Comparison of ENCODE assay signal across 35 cellular contexts in genomic region chr17:31366088-31366487, GRCh38. TPM values are rescaled to one million over a fixed set of nuclear protein-coding genes. Genes with fewer than 3 reads are reported as not detected.
"Had no signal": no experiment of that assay in that cellular context is flagged by ENCODE, and none has a peak within 500 bp of the region (broad histone marks: within the 10 kb centered on the region; RNA-seq: fewer than 3 reads in every experiment).

No MANE protein-coding gene starts in this region.

- H3K4me1 ChIP-seq: ascending aorta, body of pancreas, breast epithelium had no signal

- H3K27me3 ChIP-seq: adrenal gland, ascending aorta, body of pancreas, brain microvascular endothelial cell, breast epithelium, cardiac muscle cell had no signal

- ATAC-seq: activated naive CD4-positive, alpha-beta T cell treated with anti-CD3 and anti-CD28 coated beads, Interleukin-2, amount 50 U/mL, for 72 hours; activated naive CD8-positive, alpha-beta T cell treated with anti-CD3 and anti-CD28 coated beads, Interleukin-2, amount 50 U/mL, for 24 hours; activated T-cell treated with anti-CD3 and anti-CD28 coated beads, Interleukin-2, amount 50 U/mL, for 4 hours; activated T-cell treated with anti-CD3 and anti-CD28 coated beads, Interleukin-2, amount 50 U/mL, for 72 hours; activated T-helper 17 cell treated with anti-CD3 and anti-CD28 coated beads, Interleukin-2, amount 50 U/mL, for 72 hours; body of pancreas had no signal

- H3K27ac ChIP-seq: adrenal gland, ascending aorta, body of pancreas, brain microvascular endothelial cell, breast epithelium, cardiac muscle cell had no signal

- H3K36me3 ChIP-seq: breast epithelium had no signal

- H3K9me3 ChIP-seq: adrenal gland, ascending aorta, body of pancreas, breast epithelium had no signal

- FAIRE-seq: astrocyte, bronchial epithelial cell had no signal

- DNase-seq: activated effector memory CD4-positive, alpha-beta T cell treated with anti-CD3 and anti-CD28 coated beads, Interleukin-2, amount 50 U/mL, for 16 hours; activated effector memory CD4-positive, alpha-beta T cell treated with Interleukin-2 at 50 U/mL for 16 hours; activated gamma-delta T cell; activated gamma-delta T cell treated with Interleukin-2 at 50 U/mL for 16 hours; activated naive CD4-positive, alpha-beta T cell; activated naive CD4-positive, alpha-beta T cell treated with anti-CD3 and anti-CD28 coated beads for 36 hours; activated naive CD4-positive, alpha-beta T cell treated with anti-CD3 and anti-CD28 coated beads, Interleukin-2, amount 10 ng/mL, durations not matched to agents 7 days and 5 days; activated naive CD4-positive, alpha-beta T cell treated with anti-CD3 and anti-CD28 coated beads, Interleukin-2, amount 50 U/mL, for 16 hours; activated naive CD4-positive, alpha-beta T cell treated with Interleukin-2 at 50 U/mL for 16 hours; activated naive CD8-positive, alpha-beta T cell treated with anti-CD3 and anti-CD28 coated beads for 36 hours; activated naive CD8-positive, alpha-beta T cell treated with anti-CD3 and anti-CD28 coated beads, Interleukin-2, amount 10 ng/mL, durations not matched to agents 7 days and 5 days; activated naive CD8-positive, alpha-beta T cell treated with anti-CD3 and anti-CD28 coated beads, Interleukin-2, amount 50 U/mL, for 24 hours; activated T-cell treated with anti-CD3 and anti-CD28 coated beads, Interleukin-2, amount 50 U/mL, for 1 hour; activated T-cell treated with anti-CD3 and anti-CD28 coated beads, Interleukin-2, amount 50 U/mL, for 24 hours; activated T-cell treated with anti-CD3 and anti-CD28 coated beads, Interleukin-2, amount 50 U/mL, for 4 hours; activated T-cell treated with anti-CD3 and anti-CD28 coated beads, Interleukin-2, amount 50 U/mL, for 48 hours; activated T-cell treated with anti-CD3 and anti-CD28 coated beads, Interleukin-2, amount 50 U/mL, for 72 hours; adrenal gland; amniotic stem cell; amygdala; anterior cingulate cortex; aorta; body of pancreas; brain microvascular endothelial cell; caudate nucleus; central memory CD4-positive, alpha-beta T cell; cerebellar nuclear complex had no signal

- H3K4me3 ChIP-seq: adrenal gland, ascending aorta, body of pancreas, breast epithelium, cardiac muscle cell had no signal

RNA-seq across cellular contexts. Expression of gene EVI2A, which starts 44.7 kb away (rescaled TPM):
- total RNA-seq: bronchial epithelial cell, cardiac muscle cell had no signal

RNA-seq across cellular contexts. Expression of gene EVI2B, which starts 52.2 kb away (rescaled TPM):
- total RNA-seq: bronchial epithelial cell, cardiac muscle cell, chondrocyte had no signal
